ENCODE assay signal across 20 cellular contexts in genomic region chr10:14118953-14119352, GRCh38.
DNase-seq lines count a peak whose midpoint lies in the region; ATAC-seq and TF ChIP-seq lines count a peak whose summit lies in the region.
"Had no signal": no experiment of that assay in that cellular context is flagged by ENCODE, and none has a peak within 500 bp of the region (broad histone marks: within the 10 kb centered on the region; RNA-seq: fewer than 3 reads in every experiment).

No MANE protein-coding gene starts in this region.

- no peak overlapping the region for H2AFZ ChIP-seq in PC-9

- H3K4me3 Mint-ChIP-seq in MCF 10A (ENCODE audit: unreplicated experiment), result no peak overlapping the region
- H3K4me3 Mint-ChIP-seq: B cell had no signal

- DNase-seq in MCF 10A (ENCODE audit: unreplicated experiment), result peak; percentile 16
- DNase-seq in breast epithelium (ENCODE audit: low spot score in 2 of 2), result no peak
- DNase-seq in PC-9, result peak; percentile 33 to 53
- peak in 1 of 2 donors; percentile 53 for DNase-seq in left lung
- DNase-seq in dermis blood vessel endothelial cell, result no peak
- no peak for DNase-seq in SHP77 (lab: John Stamatoyannopoulos, UW)
- DNase-seq: DMS79, KBM-7, NCI-H1092 treated with DMSO at 0.1 percent for 48 hours, NCI-H1436 treated with DMSO at 0.1 percent for 48 hours, NCI-H2081, NCI-H2171, NCI-H345, T-helper 1 cell had no signal

- no peaks in the 10 kb centered on the region for H3K9me3 ChIP-seq in breast epithelium
- no peaks in the 10 kb centered on the region; the same call in 1 of the 2 replicates for H3K9me3 ChIP-seq in PC-9 (ENCODE audit: insufficient read depth, low read depth)
- no peaks in the 10 kb centered on the region for H3K9me3 ChIP-seq in left lung
- H3K9me3 ChIP-seq: A549, SJSA1 had no signal

- no peak overlapping the region for H3K4me2 ChIP-seq in PC-9
- H3K4me2 ChIP-seq: A549 had no signal

- no peaks in the 10 kb centered on the region for H4K20me1 ChIP-seq in PC-9 (ENCODE audit: insufficient read depth)

- H3K9me2 ChIP-seq in PC-9 (ENCODE audit: insufficient read depth), result no peaks in the 10 kb centered on the region

- peaks cover 5% of the 10 kb centered on the region for H3K9me3 Mint-ChIP-seq in MCF 10A (ENCODE audit: unreplicated experiment)

- no peaks in the 10 kb centered on the region for H3K36me3 Mint-ChIP-seq in MCF 10A (ENCODE audit: insufficient read depth, unreplicated experiment)
- H3K36me3 Mint-ChIP-seq: CD14-positive monocyte had no signal

- no peaks in the 10 kb centered on the region for H3K4me1 ChIP-seq in breast epithelium
- no peaks in the 10 kb centered on the region for H3K4me1 ChIP-seq in PC-9 (replicated peaks; ENCODE audit: insufficient read depth)
- H3K4me1 ChIP-seq in left lung, result no peaks in the 10 kb centered on the region
- H3K4me1 ChIP-seq: A549, SJSA1 had no signal

- TF ChIP-seq CTCF in MCF 10A (IDR thresholded peaks at IDR 0.05; ENCODE audit: unreplicated experiment) (no peak), breast epithelium (IDR thresholded peaks at IDR 0.05) (no peak), PC-9 (conservative IDR thresholded peaks at IDR 0.05) (no peak), left lung (IDR thresholded peaks at IDR 0.05) (no peak)

- H3K36me3 ChIP-seq in breast epithelium (no peaks in the 10 kb centered on the region), PC-9 (ENCODE audit: low read depth) (no peaks in the 10 kb centered on the region), left lung (no peaks in the 10 kb centered on the region)
- H3K36me3 ChIP-seq: SJSA1 had no signal

- intact Hi-C loops in MCF 10A (cut with micrococcal nuclease) (no loop called here), breast epithelium (cut with DNase I; ENCODE audit: low total_unique reads) (no loop called here), PC-9 (cut with micrococcal nuclease; ENCODE audit: unreplicated experiment) (no loop called here), left lung (cut with DNase I) (no loop called here)

- H3F3A ChIP-seq in PC-9 (ENCODE audit: insufficient read depth, low read depth), result no peaks in the 10 kb centered on the region

- H3K79me2 ChIP-seq in PC-9 (ENCODE audit: low read depth), result no peaks in the 10 kb centered on the region

- H3K27ac ChIP-seq in breast epithelium (no peak overlapping the region), PC-9 (no peak overlapping the region), left lung (no peak overlapping the region)
- H3K27ac ChIP-seq: A549, SJSA1 had no signal

- H3K27ac Mint-ChIP-seq in MCF 10A (ENCODE audit: low read depth, unreplicated experiment), result no peak overlapping the region
- H3K27ac Mint-ChIP-seq: B cell had no signal

- ATAC-seq in left lung (peak; percentile 84), HG02678 (IDR thresholded peaks at IDR 0.05; ENCODE audit: unreplicated experiment) (no peak)
- ATAC-seq: A549, Panc1 had no signal

- TF ChIP-seq POLR2A in breast epithelium (IDR thresholded peaks at IDR 0.05), result no peak

- H3K27me3 ChIP-seq in breast epithelium (no peaks in the 10 kb centered on the region), PC-9 (ENCODE audit: insufficient read depth, low read depth) (no peaks in the 10 kb centered on the region), left lung (no peaks in the 10 kb centered on the region)
- H3K27me3 ChIP-seq: SJSA1 had no signal

- CTCF ChIA-PET in MCF 10A (lab: Yijun Ruan, JAX) (interaction anchor here (0.5 kb wide), 1 partner anchor 136 kb away, joined by 3 read pairs; no protein-coding TSS in a partner anchor), PC-9 (lab: Charles Lee) (no interaction called here)

- H3K4me1 Mint-ChIP-seq in MCF 10A (ENCODE audit: insufficient read depth, unreplicated experiment), result peaks cover 9% of the 10 kb centered on the region
- H3K4me1 Mint-ChIP-seq: CD14-positive monocyte had no signal

- H3K4me3 ChIP-seq in breast epithelium (no peak overlapping the region), PC-9 (no peak overlapping the region), left lung (no peak overlapping the region)
- H3K4me3 ChIP-seq: A549, SJSA1 had no signal

- no peaks in the 10 kb centered on the region for H3K27me3 Mint-ChIP-seq in MCF 10A (ENCODE audit: insufficient read depth, unreplicated experiment)
- H3K27me3 Mint-ChIP-seq: B cell had no signal

- POLR2A ChIA-PET in MCF 10A (lab: Yijun Ruan, JAX) (no interaction called here), PC-9 (lab: Charles Lee; ENCODE audit: unreplicated experiment) (no interaction called here)

- no TSS peak for BruUV-seq in MCF 10A (replicated peaks; lab: Mats Ljungman, UMichigan)
- BruUV-seq in PC-9 (replicated peaks; lab: Mats Ljungman, UMichigan), result no TSS peak

Comparison
In these comparisons a context has a peak if more than half of its experiments do, and no peak if none do; other contexts are left out.
1. DNase-seq: peak in MCF 10A (single experiment) and PC-9 (2 of 2); none in breast epithelium (0 of 2), dermis blood vessel endothelial cell (single experiment) and SHP77 (0 of 2).